In genomic region chr1:112056354-112056753, GRCh38 we compare ENCODE assay signal across 22 cellular contexts.
"Had no signal": no experiment of that assay in that cellular context is flagged by ENCODE, and none has a peak within 500 bp of the region (broad histone marks: within the 10 kb centered on the region; RNA-seq: fewer than 3 reads in every experiment).

No MANE protein-coding gene starts in this region.

- H3K4me1 ChIP-seq: left lung, lower lobe of right lung, psoas muscle, right lobe of liver, stomach, thyroid gland had no signal

- H3K27ac ChIP-seq: dorsolateral prefrontal cortex, hepatocyte, left lung, lower lobe of right lung, ovary, psoas muscle, right lobe of liver, stomach, thyroid gland, vagina had no signal

- H3K9me3 ChIP-seq: left lung, lower lobe of right lung, ovary, psoas muscle, right lobe of liver, stomach, thyroid gland, vagina had no signal

- H3K36me3 ChIP-seq: left lung, lower lobe of right lung, ovary, right lobe of liver, stomach, thyroid gland, vagina had no signal

- DNase-seq: dorsolateral prefrontal cortex; effector CD4-positive, alpha-beta T cell; kidney; left lung; lower lobe of right lung; natural killer cell; occipital lobe; ovary; posterior cingulate gyrus; psoas muscle; right lobe of liver; stimulated activated CD4-positive, alpha-beta T cell treated with anti-CD3 and anti-CD28 coated beads, Interleukin-12 subunit alpha, Interleukin-12 subunit beta, amount 100 ng/mL, for 4 hours; stimulated activated CD4-positive, alpha-beta T cell treated with anti-CD3 and anti-CD28 coated beads, Interleukin-1b, Interleukin-23, amount 100 ng/mL, for 48 hours; stimulated activated CD4-positive, alpha-beta T cell treated with anti-CD3 and anti-CD28 coated beads, Interleukin-4, amount 100 ng/mL, for 1 hour; stimulated activated naive CD4-positive, alpha-beta T cell treated with Interleukin-2 at 50 U/mL for 16 hours; stomach; thyroid gland; trophoblast cell had no signal

- H3K4me2 ChIP-seq: hepatocyte, smooth muscle cell had no signal

- H2AFZ ChIP-seq: hepatocyte had no signal

- H3K4me3 ChIP-seq: dorsolateral prefrontal cortex, hepatocyte, left lung, lower lobe of right lung, ovary, psoas muscle, right lobe of liver, smooth muscle cell, stomach, thyroid gland, vagina had no signal

- H3K79me2 ChIP-seq: hepatocyte had no signal

- H3K27me3 ChIP-seq: dorsolateral prefrontal cortex, hepatocyte, left lung, ovary, right lobe of liver, thyroid gland, vagina had no signal

- ATAC-seq: left lung; lower lobe of right lung; natural killer cell; psoas muscle; right lobe of liver; stimulated activated effector memory CD8-positive, alpha-beta T cell treated with anti-CD3 and anti-CD28 coated beads, Interleukin-12 subunit alpha, Interleukin-12 subunit beta, amount 100 ng/mL, for 72 hours had no signal
